Comparison of ENCODE assay signal across 18 cellular contexts in genomic region chr1:145740269-145740668, GRCh38. TPM values are rescaled to one million over a fixed set of nuclear protein-coding genes. Genes with fewer than 3 reads are reported as not detected.
A peak's percentile ranks its signal among the peaks of the same experiment; 100 is the strongest.
DNase-seq lines count a peak whose midpoint lies in the region; ATAC-seq and TF ChIP-seq lines count a peak whose summit lies in the region.
"Had no signal": no experiment of that assay in that cellular context is flagged by ENCODE, and none has a peak within 500 bp of the region (broad histone marks: within the 10 kb centered on the region; RNA-seq: fewer than 3 reads in every experiment).

No MANE protein-coding gene starts in this region.

- peaks cover 4% of the 10 kb centered on the region for H3K36me3 ChIP-seq in Caco-2 (ENCODE audit: control insufficient read depth, insufficient read depth, low read length)
- H3K36me3 ChIP-seq in mucosa of descending colon (ENCODE audit: low read depth) = no peaks in the 10 kb centered on the region

- intact Hi-C loops in Caco-2 (cut with micrococcal nuclease; ENCODE audit: unreplicated experiment) = loop anchor here (1.0 kb wide), 3 partner anchors 25 to 84 kb away; partner anchors contain the start of genes POLR3C and RNF115
- intact Hi-C loops in mucosa of descending colon (cut with DNase I, micrococcal nuclease) = no loop called here

- no peaks in the 10 kb centered on the region for H3K9me3 Mint-ChIP-seq in Caco-2 (ENCODE audit: unreplicated experiment)
- H3K9me3 Mint-ChIP-seq: activated CD8-positive, alpha-beta T cell treated with anti-CD3 and anti-CD28 coated beads for 36 hours; activated naive CD8-positive, alpha-beta T cell treated with anti-CD3 and anti-CD28 coated beads, Interleukin-2, amount 50 U/mL, for 24 hours had no signal

- peaks cover 20% of the 10 kb centered on the region for H3K4me1 ChIP-seq in Caco-2
- H3K4me1 ChIP-seq in mucosa of descending colon (ENCODE audit: low read depth) = no peaks in the 10 kb centered on the region
- H3K4me1 ChIP-seq: psoas muscle had no signal

- H3K4me1 Mint-ChIP-seq in Caco-2 (ENCODE audit: low read depth, unreplicated experiment) = peaks cover 19% of the 10 kb centered on the region

- peak; percentile 73 for ATAC-seq in mucosa of descending colon
- ATAC-seq in HG03571 (IDR thresholded peaks at IDR 0.05; ENCODE audit: unreplicated experiment) = no peak
- ATAC-seq: activated CD8-positive, alpha-beta T cell treated with anti-CD3 and anti-CD28 coated beads for 36 hours; activated naive CD8-positive, alpha-beta T cell treated with anti-CD3 and anti-CD28 coated beads, Interleukin-2, amount 50 U/mL, for 24 hours; left lobe of liver had no signal

- POLR2A ChIA-PET in Caco-2 (lab: Charles Lee) = no interaction called here

- DNase-seq in Caco-2 = peak; percentile 52 to 56
- DNase-seq in M059J (ENCODE audit: low read depth) = peak; percentile 91
- peak; percentile 93 for DNase-seq in choroid plexus epithelial cell (ENCODE audit: low read depth)
- no peak for DNase-seq in mucosa of descending colon
- DNase-seq in HT-29 (ENCODE audit: low spot score) = no peak
- DNase-seq in iPS-NIHi11 (ENCODE audit: low spot score) = no peak
- DNase-seq in activated CD4-positive, CD25-positive, alpha-beta regulatory T cell treated with anti-CD3 and anti-CD28 coated beads, Interleukin-2, amount 50 U/mL, for 72 hours = no peak
- DNase-seq: activated CD8-positive, alpha-beta T cell treated with anti-CD3 and anti-CD28 coated beads for 36 hours; activated naive CD8-positive, alpha-beta T cell treated with anti-CD3 and anti-CD28 coated beads, Interleukin-2, amount 50 U/mL, for 24 hours; erythroblast; GOT3; hippocampal formation; NCI-H2029; NCI-H524 treated with DMSO at 0.1 percent for 48 hours; psoas muscle had no signal

- H3K4me3 Mint-ChIP-seq in Caco-2 (ENCODE audit: unreplicated experiment) = no peak overlapping the region
- H3K4me3 Mint-ChIP-seq: activated CD8-positive, alpha-beta T cell treated with anti-CD3 and anti-CD28 coated beads for 36 hours; activated naive CD8-positive, alpha-beta T cell treated with anti-CD3 and anti-CD28 coated beads, Interleukin-2, amount 50 U/mL, for 24 hours had no signal

- H3K4me3 ChIP-seq in Caco-2 (ENCODE audit: low read depth, low read length) = no peak overlapping the region
- H3K4me3 ChIP-seq in choroid plexus epithelial cell (ENCODE audit: low read depth, low read length) = no peak overlapping the region
- no peak overlapping the region for H3K4me3 ChIP-seq in mucosa of descending colon
- H3K4me3 ChIP-seq: coronary artery, psoas muscle had no signal

- H3K9me3 ChIP-seq in Caco-2 = no peaks in the 10 kb centered on the region
- no peaks in the 10 kb centered on the region for H3K9me3 ChIP-seq in mucosa of descending colon
- H3K9me3 ChIP-seq: psoas muscle had no signal

- BruUV-seq in Caco-2 (replicated peaks; lab: Mats Ljungman, UMichigan) = no TSS peak

- no peak for TF ChIP-seq CTCF in Caco-2 (IDR thresholded peaks at IDR 0.05; ENCODE audit: insufficient read depth in 1 of 2, low read depth in 1 of 2, low read length in 1 of 2, severe bottlenecking in 1 of 2, unreplicated experiment in 1 of 2)
- no peak for TF ChIP-seq CTCF in choroid plexus epithelial cell (conservative IDR thresholded peaks at IDR 0.05; ENCODE audit: low read depth, low read length)
- TF ChIP-seq CTCF in mucosa of descending colon (IDR thresholded peaks at IDR 0.05) = no peak

- CTCF ChIA-PET in Caco-2 (lab: Charles Lee) = interaction anchor here (1.8 kb wide), 1 partner anchor 19 kb away, joined by 11 read pairs; no protein-coding TSS in a partner anchor

- H3K36me3 Mint-ChIP-seq in Caco-2 (ENCODE audit: insufficient read depth, unreplicated experiment) = peaks cover 57% of the 10 kb centered on the region

- H3K27me3 ChIP-seq in Caco-2 (replicated peaks; ENCODE audit: control insufficient read depth, insufficient read depth, low read length) = no peaks in the 10 kb centered on the region

- peaks cover 2% of the 10 kb centered on the region for H3K27me3 Mint-ChIP-seq in Caco-2 (ENCODE audit: insufficient read depth, unreplicated experiment)
- H3K27me3 Mint-ChIP-seq: activated CD8-positive, alpha-beta T cell treated with anti-CD3 and anti-CD28 coated beads for 36 hours; activated naive CD8-positive, alpha-beta T cell treated with anti-CD3 and anti-CD28 coated beads, Interleukin-2, amount 50 U/mL, for 24 hours had no signal

- peak overlapping the region; percentile 17 for H3K27ac Mint-ChIP-seq in Caco-2 (ENCODE audit: unreplicated experiment)
- H3K27ac Mint-ChIP-seq: activated CD8-positive, alpha-beta T cell treated with anti-CD3 and anti-CD28 coated beads for 36 hours; activated naive CD8-positive, alpha-beta T cell treated with anti-CD3 and anti-CD28 coated beads, Interleukin-2, amount 50 U/mL, for 24 hours had no signal

RNA-seq across cellular contexts. Expression of gene CD160, which starts 21.0 kb away (rescaled TPM):
- total RNA-seq in Caco-2 (2022) (0.16 and 0.20 TPM in 2 replicates), mucosa of descending colon (1 to 10 TPM; 1.6 to 2.3 (median 1.6) TPM)
- not detected in 2 replicates for total RNA-seq in M059J (2014; rRNA removed; shearing (Covaris generic))
- not detected in 2 replicates for total RNA-seq in HT-29 (2014; rRNA removed; shearing (Covaris generic))
- total RNA-seq: left lobe of liver, psoas muscle had no signal

RNA-seq across cellular contexts. Expression of gene PDZK1, which starts 33.1 kb away (rescaled TPM):
- total RNA-seq in Caco-2 (2022) (90.2 and 98.9 TPM in 2 replicates), mucosa of descending colon (1 to 10 TPM in 2 of 3 donors, not detected in 1; 1.1 to 1.2 TPM)
- 8.8 and 10.5 TPM in 2 replicates for total RNA-seq in M059J (2014; rRNA removed; shearing (Covaris generic))
- 7.9 and 8.2 TPM in 2 replicates for total RNA-seq in HT-29 (2014; rRNA removed; shearing (Covaris generic))
- total RNA-seq: activated CD8-positive, alpha-beta T cell treated with anti-CD3 and anti-CD28 coated beads for 36 hours had no signal

Comparison
In these comparisons a context has a peak if more than half of its experiments do, and no peak if none do; other contexts are left out.
1. DNase-seq: peak in Caco-2 (2 of 2), M059J (single experiment) and choroid plexus epithelial cell (single experiment); none in mucosa of descending colon (0 of 3), HT-29 (single experiment), iPS-NIHi11 (single experiment) and activated CD4-positive, CD25-positive, alpha-beta regulatory T cell treated with anti-CD3 and anti-CD28 coated beads, Interleukin-2, amount 50 U/mL, for 72 hours (single experiment).